In genomic region chr2:129443235-129443884, GRCh38 we compare ENCODE assay signal across 20 cellular contexts.
A peak's percentile ranks its signal among the peaks of the same experiment; 100 is the strongest.
DNase-seq lines count a peak whose midpoint lies in the region; ATAC-seq and TF ChIP-seq lines count a peak whose summit lies in the region.
"Had no signal": no experiment of that assay in that cellular context is flagged by ENCODE, and none has a peak within 500 bp of the region (broad histone marks: within the 10 kb centered on the region; RNA-seq: fewer than 3 reads in every experiment).

No MANE protein-coding gene starts in this region.

- peak overlapping the region; percentile 74 for H2AFZ ChIP-seq in DND-41 (ENCODE audit: low read depth, low read length)
- H2AFZ ChIP-seq in OCI-LY7 (ENCODE audit: low read length): peak overlapping the region; percentile 97

- no peaks in the 10 kb centered on the region for H3K27me3 ChIP-seq in DND-41 (ENCODE audit: insufficient read depth, low read length, poor library complexity)
- peaks cover 0 to 15% (median 0%) of the 10 kb centered on the region in 4 donors for H3K27me3 ChIP-seq in esophagus muscularis mucosa
- H3K27me3 ChIP-seq: BE2C had no signal

- H3K4me3 ChIP-seq in DND-41 (ENCODE audit: low read depth in 1 of 2, low read length in 2 of 2) (peak overlapping the region in 1 of 2 experiments; percentile 38; a peak in 1 of 4 replicates), HEK293 (ENCODE audit: low read depth, low read length) (peak overlapping the region; percentile 53), OCI-LY7 (ENCODE audit: low read depth, low read length, poor library complexity, severe bottlenecking) (peak overlapping the region; percentile 75), esophagus muscularis mucosa (no peak overlapping the region)
- H3K4me3 ChIP-seq: lower lobe of right lung had no signal

- POLR2A ChIA-PET in HEK293 (lab: Yijun Ruan, JAX): no interaction called here
- POLR2A ChIA-PET in OCI-LY7 (lab: Charles Lee): interaction anchor here (0.6 to 1.4 kb wide), 3 partner anchors 25 to 484 kb away, joined by 3 read pairs; no protein-coding TSS in a partner anchor

- intact Hi-C loops in OCI-LY7 (cut with micrococcal nuclease; ENCODE audit: unreplicated experiment) (no loop called here), esophagus muscularis mucosa (cut with DNase I) (no loop called here), sciatic nerve (cut with DNase I) (no loop called here)

- no peaks in the 10 kb centered on the region for H3K9me2 ChIP-seq in OCI-LY7 (ENCODE audit: insufficient read depth, low read length)

- BruUV-seq in OCI-LY7 (replicated peaks; lab: Mats Ljungman, UMichigan): no TSS peak

- no peak overlapping the region for H3K9ac ChIP-seq in DND-41 (ENCODE audit: low read depth, low read length)

- no peaks in the 10 kb centered on the region for H3K79me2 ChIP-seq in DND-41 (ENCODE audit: insufficient read depth, low read length)
- H3K79me2 ChIP-seq in OCI-LY7 (ENCODE audit: insufficient read depth, low read depth, low read length): no peaks in the 10 kb centered on the region

- H4K20me1 ChIP-seq in DND-41 (ENCODE audit: insufficient read depth, low read length) (no peaks in the 10 kb centered on the region), OCI-LY7 (ENCODE audit: insufficient read depth, low read length) (no peaks in the 10 kb centered on the region)

- H3K27ac ChIP-seq in DND-41 (ENCODE audit: low read length): no peak overlapping the region
- no peak overlapping the region for H3K27ac ChIP-seq in HEK293 (ENCODE audit: extremely low read depth, low read depth, low read length)
- H3K27ac ChIP-seq in OCI-LY7 (ENCODE audit: low read depth, low read length, poor library complexity, severe bottlenecking): no peak overlapping the region
- no peak overlapping the region for H3K27ac ChIP-seq in esophagus muscularis mucosa (replicated peaks in 1 of 4)
- H3K27ac ChIP-seq: lower lobe of right lung, WERI-Rb-1 had no signal

- in situ Hi-C loops in ACHN (cut with HindIII; ENCODE audit: low pct_ligation_motif_present, low pct_unique_long_range_greater_than_20kb, low sequenced_read_pairs): no loop called here

- no peak for TF ChIP-seq CTCF in DND-41 (IDR thresholded peaks at IDR 0.05; ENCODE audit: borderline replicate concordance, extremely low read depth, low read length, poor library complexity, severe bottlenecking)
- no peak for TF ChIP-seq CTCF in HEK293 (tag by site-specific recombination; IDR thresholded peaks at IDR 0.05)
- no peak for TF ChIP-seq CTCF in OCI-LY7 (conservative IDR thresholded peaks at IDR 0.05; ENCODE audit: low read length)
- no peak for TF ChIP-seq CTCF in esophagus muscularis mucosa (IDR thresholded peaks at IDR 0.05)

- DNase-seq in DND-41 (peak; percentile 10), OCI-LY7 (ENCODE audit: low spot score) (peak; percentile 60), esophagus muscularis mucosa (ENCODE audit: extremely low spot score) (peak; percentile 37), NCI-H1436 (lab: John Stamatoyannopoulos, UW) (no peak), SIG-M5 treated with dmso at 0.1 percent for 504 hours (lab: John Stamatoyannopoulos, UW; ENCODE audit: unreplicated experiment) (no peak), sciatic nerve (ENCODE audit: low spot score) (no peak), ACHN (no peak)
- DNase-seq: activated CD8-positive, alpha-beta memory T cell treated with anti-CD3 and anti-CD28 coated beads for 24 hours; activated naive CD8-positive, alpha-beta T cell treated with anti-CD3 and anti-CD28 coated beads, Interleukin-2, amount 10 ng/mL, durations not matched to agents 7 days and 5 days; BE2C; GF-D8; immature natural killer cell; lower lobe of right lung; natural killer cell; NCI-H2107; NCI-H526 treated with DMSO at 0.1 percent for 48 hours; WERI-Rb-1 had no signal

- TF ChIP-seq EP300 in esophagus muscularis mucosa (IDR thresholded peaks at IDR 0.05): no peak

- CTCF ChIA-PET in HEK293 (lab: Yijun Ruan, JAX): no interaction called here
- CTCF ChIA-PET in OCI-LY7 (lab: Charles Lee; ENCODE audit: unreplicated experiment): no interaction called here

- ATAC-seq in DND-41 (ENCODE audit: insufficient read depth, low read depth) (no peak), sciatic nerve (no peak)
- ATAC-seq: esophagus mucosa; lower lobe of right lung; natural killer cell; stimulated activated effector memory CD8-positive, alpha-beta T cell treated with anti-CD3 and anti-CD28 coated beads, Interleukin-12 subunit alpha, Interleukin-12 subunit beta, amount 100 ng/mL, for 72 hours had no signal

- 0 out of 2 replicates have a peak, but pooled peaks cover 2% of the 10 kb centered on the region for H3K4me1 ChIP-seq in DND-41 (ENCODE audit: insufficient read depth, low read length)
- no peaks in the 10 kb centered on the region for H3K4me1 ChIP-seq in HEK293 (ENCODE audit: control insufficient read depth, insufficient read depth, low read length)
- H3K4me1 ChIP-seq in OCI-LY7 (ENCODE audit: insufficient read depth, low read length, poor library complexity, severe bottlenecking): no peaks in the 10 kb centered on the region
- no peaks in the 10 kb centered on the region for H3K4me1 ChIP-seq in esophagus muscularis mucosa
- H3K4me1 ChIP-seq: BE2C, lower lobe of right lung had no signal

- 70% methylated on average over 5 of the region's 5 CpGs for whole genome bisulfite sequencing in esophagus muscularis mucosa

- H3K36me3 ChIP-seq in DND-41 (ENCODE audit: insufficient read depth, low read length): no peaks in the 10 kb centered on the region
- H3K36me3 ChIP-seq in HEK293 (ENCODE audit: control insufficient read depth in 2 of 2, insufficient read depth in 1 of 2, low read length in 2 of 2): peaks cover 0 to 16% of the 10 kb centered on the region in 2 experiments; a peak in 1 of 3 replicates
- H3K36me3 ChIP-seq in OCI-LY7 (ENCODE audit: insufficient read depth, low read length): no peaks in the 10 kb centered on the region
- H3K36me3 ChIP-seq in esophagus muscularis mucosa: no peaks in the 10 kb centered on the region
- H3K36me3 ChIP-seq: BE2C, lower lobe of right lung, WERI-Rb-1 had no signal

- no peak for TF ChIP-seq POLR2A in esophagus muscularis mucosa (IDR thresholded peaks at IDR 0.05; ENCODE audit: low read depth)

- H3K9me3 ChIP-seq in DND-41 (ENCODE audit: insufficient read depth, low read length, severe bottlenecking) (no peaks in the 10 kb centered on the region), HEK293 (ENCODE audit: control insufficient read depth, insufficient read depth, low read depth, low read length) (no peaks in the 10 kb centered on the region), OCI-LY7 (ENCODE audit: low read length) (peaks cover 6% of the 10 kb centered on the region), esophagus muscularis mucosa (no peaks in the 10 kb centered on the region)
- H3K9me3 ChIP-seq: BE2C, lower lobe of right lung had no signal

- H3K4me2 ChIP-seq in DND-41 (ENCODE audit: insufficient read depth, low read length) (peak overlapping the region; percentile 4; the same call in 1 of the 2 replicates), OCI-LY7 (ENCODE audit: low read length) (peak overlapping the region; percentile 65)

TF ChIP-seq in HEK293, 187 proteins besides CTCF, POLR2A, EP300 and RAD21 (continues in another document):
- TF ChIP-seq ZBTB20 (tag by site-specific recombination; IDR thresholded peaks at IDR 0.05) (0 out of 2 replicates have a peak, but pooled peaks have one; percentile 16), ZNF350 (tag by site-specific recombination; IDR thresholded peaks at IDR 0.05) (no peak), YY1 (tag by site-specific recombination; IDR thresholded peaks at IDR 0.05) (peak; percentile 51; the same call in 1 of the 2 replicates), ZNF292 (tag by site-specific recombination; IDR thresholded peaks at IDR 0.05; ENCODE audit: borderline replicate concordance, low read depth) (no peak), YY2 (tag by site-specific recombination; IDR thresholded peaks at IDR 0.05) (no peak), ZNF596 (tag by site-specific recombination; IDR thresholded peaks at IDR 0.05) (no peak)
- TF ChIP-seq, protein P1, sequence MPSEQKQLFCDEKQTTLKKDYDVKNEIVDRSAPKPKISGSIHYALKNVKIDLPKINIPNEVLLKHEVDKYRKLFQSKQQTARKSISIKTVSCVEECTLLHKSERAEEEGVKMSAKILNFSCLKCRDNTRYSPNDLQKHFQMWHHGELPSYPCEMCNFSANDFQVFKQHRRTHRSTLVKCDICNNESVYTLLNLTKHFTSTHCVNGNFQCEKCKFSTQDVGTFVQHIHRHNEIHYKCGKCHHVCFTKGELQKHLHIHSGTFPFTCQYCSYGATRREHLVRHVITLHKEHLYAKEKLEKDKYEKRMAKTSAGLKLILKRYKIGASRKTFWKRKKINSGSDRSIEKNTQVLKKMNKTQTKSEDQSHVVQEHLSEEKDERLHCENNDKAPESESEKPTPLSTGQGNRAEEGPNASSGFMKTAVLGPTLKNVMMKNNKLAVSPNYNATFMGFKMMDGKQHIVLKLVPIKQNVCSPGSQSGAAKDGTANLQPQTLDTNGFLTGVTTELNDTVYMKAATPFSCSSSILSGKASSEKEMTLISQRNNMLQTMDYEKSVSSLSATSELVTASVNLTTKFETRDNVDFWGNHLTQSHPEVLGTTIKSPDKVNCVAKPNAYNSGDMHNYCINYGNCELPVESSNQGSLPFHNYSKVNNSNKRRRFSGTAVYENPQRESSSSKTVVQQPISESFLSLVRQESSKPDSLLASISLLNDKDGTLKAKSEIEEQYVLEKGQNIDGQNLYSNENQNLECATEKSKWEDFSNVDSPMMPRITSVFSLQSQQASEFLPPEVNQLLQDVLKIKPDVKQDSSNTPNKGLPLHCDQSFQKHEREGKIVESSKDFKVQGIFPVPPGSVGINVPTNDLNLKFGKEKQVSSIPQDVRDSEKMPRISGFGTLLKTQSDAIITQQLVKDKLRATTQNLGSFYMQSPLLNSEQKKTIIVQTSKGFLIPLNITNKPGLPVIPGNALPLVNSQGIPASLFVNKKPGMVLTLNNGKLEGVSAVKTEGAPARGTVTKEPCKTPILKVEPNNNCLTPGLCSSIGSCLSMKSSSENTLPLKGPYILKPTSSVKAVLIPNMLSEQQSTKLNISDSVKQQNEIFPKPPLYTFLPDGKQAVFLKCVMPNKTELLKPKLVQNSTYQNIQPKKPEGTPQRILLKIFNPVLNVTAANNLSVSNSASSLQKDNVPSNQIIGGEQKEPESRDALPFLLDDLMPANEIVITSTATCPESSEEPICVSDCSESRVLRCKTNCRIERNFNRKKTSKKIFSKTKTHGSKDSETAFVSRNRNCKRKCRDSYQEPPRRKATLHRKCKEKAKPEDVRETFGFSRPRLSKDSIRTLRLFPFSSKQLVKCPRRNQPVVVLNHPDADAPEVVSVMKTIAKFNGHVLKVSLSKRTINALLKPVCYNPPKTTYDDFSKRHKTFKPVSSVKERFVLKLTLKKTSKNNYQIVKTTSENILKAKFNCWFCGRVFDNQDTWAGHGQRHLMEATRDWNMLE (tag by site-specific recombination; conservative IDR thresholded peaks at IDR 0.05; ENCODE audit: low read depth): peak; percentile 73

Comparison
In these comparisons a context has a peak if more than half of its experiments do, and no peak if none do; other contexts are left out.
1. DNase-seq: peak in DND-41 (single experiment), OCI-LY7 (single experiment) and esophagus muscularis mucosa (single experiment); none in NCI-H1436 (single experiment), SIG-M5 treated with dmso at 0.1 percent for 504 hours (single experiment), sciatic nerve (single experiment) and ACHN (single experiment).
2. H3K4me3 ChIP-seq: peak in HEK293 (single experiment) and OCI-LY7 (single experiment); none in esophagus muscularis mucosa (0 of 4).